Comparison of ENCODE assay signal across 18 cellular contexts in the genomic region with DNA sequence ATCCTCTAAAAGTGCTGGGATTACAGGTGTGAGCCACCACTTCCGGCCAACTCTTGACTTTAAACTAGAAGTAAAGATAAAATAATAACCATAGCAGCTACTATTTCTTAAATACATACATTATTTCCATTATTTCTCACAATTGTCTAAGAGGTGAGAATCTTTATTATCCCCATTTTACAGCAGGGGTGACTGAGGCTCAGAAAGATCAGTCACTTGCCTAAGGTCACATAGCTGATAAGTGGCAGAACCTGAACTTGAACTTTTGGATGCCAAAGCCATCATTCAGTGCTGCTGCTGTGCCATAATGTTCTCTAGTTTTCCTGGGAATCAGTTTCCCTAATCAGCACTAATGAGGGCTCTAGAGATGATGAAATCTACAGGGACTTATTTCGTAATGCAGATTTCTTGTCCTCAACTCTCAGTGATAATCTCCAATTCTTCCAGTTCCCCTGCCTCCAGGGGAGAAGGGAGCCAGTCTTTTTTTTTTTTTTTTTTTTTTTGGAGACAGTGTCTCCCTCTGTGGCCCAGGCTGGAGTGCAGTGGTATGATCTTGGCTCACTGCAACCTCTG. TPM values are rescaled to one million over a fixed set of nuclear protein-coding genes. Genes with fewer than 3 reads are reported as not detected.
DNase-seq lines count a peak whose midpoint lies in the region; ATAC-seq, FAIRE-seq and TF ChIP-seq lines count a peak whose summit lies in the region.
"Had no signal": no experiment of that assay in that cellular context is flagged by ENCODE, and none has a peak within 500 bp of the region (broad histone marks: within the 10 kb centered on the region; RNA-seq: fewer than 3 reads in every experiment).

No MANE protein-coding gene starts in this region.

- BruUV-seq in IMR-90 (replicated peaks; lab: Mats Ljungman, UMichigan) = no TSS peak

- H2BK5ac ChIP-seq in IMR-90 (ENCODE audit: low read depth, low read length, poor library complexity, severe bottlenecking) (no peak overlapping the region), H1 (ENCODE audit: low read depth, low read length) (no peak overlapping the region)

- no peaks in the 10 kb centered on the region for H3K9me1 ChIP-seq in IMR-90 (ENCODE audit: insufficient read depth, low read length)

- CTCF ChIA-PET in IMR-90 (lab: Yijun Ruan, JAX) (interaction anchor here (0.5 kb wide), 1 partner anchor 241 kb away, joined by 3 read pairs; no protein-coding TSS in a partner anchor), H1 (lab: Charles Lee; ENCODE audit: partially characterized antibody) (interaction anchor here (1.6 to 7.5 kb wide), 6 partner anchors 9 to 450 kb away, joined by 4 to 139 read pairs (median 14); no protein-coding TSS in a partner anchor)

- no peak overlapping the region for H2AK5ac ChIP-seq in IMR-90 (ENCODE audit: low read depth, low read length)
- H2AK5ac ChIP-seq in H1 (ENCODE audit: low read depth, low read length) = no peak overlapping the region

- H3K14ac ChIP-seq in IMR-90 (replicated peaks; ENCODE audit: low read depth, low read length) (no peak overlapping the region), H1 (ENCODE audit: insufficient read length) (no peak overlapping the region)

- TF ChIP-seq RAD21 in IMR-90 (IDR thresholded peaks at IDR 0.05; ENCODE audit: low read length) = no peak
- no peak for TF ChIP-seq RAD21 in H1 (IDR thresholded peaks at IDR 0.05 in 1 of 2, conservative IDR thresholded peaks at IDR 0.05 in 1 of 2; ENCODE audit: low read depth in 2 of 2, low read length in 2 of 2)

- no peak overlapping the region for H3K4me3 Mint-ChIP-seq in immature natural killer cell
- H3K4me3 Mint-ChIP-seq: CD4-positive, alpha-beta memory T cell had no signal

- H2BK120ac ChIP-seq in IMR-90 (ENCODE audit: low read depth, low read length) = no peak overlapping the region
- H2BK120ac ChIP-seq in H1 (replicated peaks; ENCODE audit: low read depth, low read length) = no peak overlapping the region

- no CpG with 5 or more reads among the region's 2 CpGs for WGBS in IMR-90 (ENCODE audit: extremely low coverage in 2 of 2, insufficient read length in 1 of 2), 2 experiments
- 86% methylated on average over 2 of the region's 2 CpGs; no CpG with 5 or more reads in 1 of the 2 experiments for WGBS in H1 (ENCODE audit: extremely low coverage in 1 of 2, insufficient coverage in 1 of 2, insufficient read length in 1 of 2, insufficient replicate concordance in 2 of 2, low coverage in 1 of 2, low lambda C conversion rate in 2 of 2, missing lambda C conversion rate in 1 of 2), 2 experiments

- H3K27ac Mint-ChIP-seq in immature natural killer cell = no peak overlapping the region

- no peak overlapping the region for H3K4ac ChIP-seq in IMR-90 (ENCODE audit: low read depth, low read length)
- no peak overlapping the region for H3K4ac ChIP-seq in H1 (replicated peaks; ENCODE audit: insufficient read length, low read depth, low read length)

- no peaks in the 10 kb centered on the region for H3K4me1 ChIP-seq in IMR-90 (ENCODE audit: control insufficient read depth, insufficient read depth, low read length)
- H3K4me1 ChIP-seq in adipocyte (ENCODE audit: control insufficient read depth, insufficient read depth, low read length) = no peaks in the 10 kb centered on the region
- H3K4me1 ChIP-seq in H1 (replicated peaks in 1 of 4; ENCODE audit: control insufficient read depth in 3 of 4, insufficient read depth in 4 of 4, low read length in 3 of 4) = peaks cover 0 to 3% (median 1%) of the 10 kb centered on the region in 4 experiments; a peak in 1 of 7 replicates

- H3K27ac ChIP-seq in IMR-90 (ENCODE audit: insufficient read depth, low read length) (no peak overlapping the region), H1 (ENCODE audit: low read depth, low read length) (no peak overlapping the region)

- TF ChIP-seq POLR2A in IMR-90 (IDR thresholded peaks at IDR 0.05; ENCODE audit: low read depth, low read length) = no peak
- no peak for TF ChIP-seq POLR2A in H1 (IDR thresholded peaks at IDR 0.05; ENCODE audit: control extremely low read depth in 1 of 2, low read depth in 2 of 2, low read length in 2 of 2)

- intact Hi-C loops in IMR-90 (cut with micrococcal nuclease) = no loop called here

- H4K5ac ChIP-seq in IMR-90 (ENCODE audit: low read depth, low read length) (no peak overlapping the region), H1 (ENCODE audit: insufficient read length, low read depth, low read length) (no peak overlapping the region)

- TF ChIP-seq CTCF in IMR-90 (conservative IDR thresholded peaks at IDR 0.05; ENCODE audit: low read depth, low read length) (no peak), H1 (IDR thresholded peaks at IDR 0.05; ENCODE audit: control extremely low read depth in 1 of 3, insufficient read depth in 1 of 3, low read depth in 1 of 3, low read length in 3 of 3) (no peak)

- no peaks in the 10 kb centered on the region for H3K36me3 Mint-ChIP-seq in immature natural killer cell
- H3K36me3 Mint-ChIP-seq: CD4-positive, alpha-beta memory T cell had no signal

- DNase-seq in IMR-90 (no peak), OCI-M1 (lab: John Stamatoyannopoulos, UW) (peak; percentile 4), adipocyte (ENCODE audit: low read depth) (peak; percentile 25), H1 (ENCODE audit: low read depth in 1 of 2, low spot score in 2 of 2) (no peak), immature natural killer cell (no peak), NCI-H69 (lab: John Stamatoyannopoulos, UW) (no peak)
- DNase-seq in activated CD4-positive, alpha-beta T cell treated with anti-CD3 and anti-CD28 coated beads for 4 hours = no peak
- DNase-seq: C1 segment of cervical spinal cord; Calu3; CD4-positive, alpha-beta memory T cell; COR-L47; DMS53; DND-41; GOT3; H7; HCEC 1CT had no signal

- H2BK12ac ChIP-seq in H1 (ENCODE audit: low read depth, low read length) = no peak overlapping the region

- H2BK20ac ChIP-seq in IMR-90 (ENCODE audit: low read depth, low read length) (no peak overlapping the region), H1 (ENCODE audit: low read length) (no peak overlapping the region)

- H3K27me3 ChIP-seq in IMR-90 (ENCODE audit: control insufficient read depth, insufficient read depth, low read length) = peaks cover 2% of the 10 kb centered on the region; the same call in 1 of the 2 replicates
- peaks cover 21% of the 10 kb centered on the region for H3K27me3 ChIP-seq in adipocyte (replicated peaks; ENCODE audit: control insufficient read depth, insufficient read depth, low read length)
- no peaks in the 10 kb centered on the region for H3K27me3 ChIP-seq in H1 (replicated peaks in 1 of 4; ENCODE audit: control insufficient read depth in 3 of 4, extremely low read depth in 1 of 4, insufficient read depth in 3 of 4, low read length in 3 of 4)

- FAIRE-seq in H1 (lab: Jason Lieb, UNC) = no peak
- FAIRE-seq: G401.6, GM12892 had no signal

- H3K9me3 ChIP-seq in IMR-90 (ENCODE audit: control insufficient read depth, insufficient read depth, low read length) (no peaks in the 10 kb centered on the region), adipocyte (ENCODE audit: control insufficient read depth, low read length) (no peaks in the 10 kb centered on the region), H1 (ENCODE audit: insufficient read depth in 2 of 2, low read depth in 1 of 2, low read length in 1 of 2) (no peaks in the 10 kb centered on the region)

- no peak for TF ChIP-seq EP300 in H1 (IDR thresholded peaks at IDR 0.05; ENCODE audit: borderline replicate concordance in 1 of 2, low read depth in 2 of 2, low read length in 2 of 2)

- H4K8ac ChIP-seq in IMR-90 (ENCODE audit: low read depth in 2 of 2, low read length in 2 of 2) (no peak overlapping the region), H1 (ENCODE audit: extremely low read depth, insufficient read depth, low read length) (no peak overlapping the region)

- POLR2A ChIA-PET in IMR-90 (lab: Charles Lee; ENCODE audit: unreplicated experiment) = no interaction called here
- POLR2A ChIA-PET in H1 (lab: Charles Lee; ENCODE audit: partially characterized antibody) = no interaction called here

- H4K91ac ChIP-seq in IMR-90 (ENCODE audit: insufficient read depth, low read depth, low read length) (no peak overlapping the region), H1 (replicated peaks; ENCODE audit: insufficient read length, low read length) (no peak overlapping the region)

- H3K27me3 Mint-ChIP-seq in immature natural killer cell (ENCODE audit: low read depth in 3 of 3) = peaks cover 8 to 14% (median 13%) of the 10 kb centered on the region in 3 donors

- no peak overlapping the region for H3K4me3 ChIP-seq in IMR-90 (ENCODE audit: insufficient read depth, low read depth, low read length)
- H3K4me3 ChIP-seq in adipocyte (ENCODE audit: low read length) = no peak overlapping the region
- H3K4me3 ChIP-seq in H1 (ENCODE audit: extremely low read depth in 1 of 4, insufficient read depth in 2 of 4, low read depth in 3 of 4, low read length in 4 of 4) = no peak overlapping the region

- H3K79me1 ChIP-seq in IMR-90 (ENCODE audit: low read depth in 1 of 2, low read length in 2 of 2) (no peaks in the 10 kb centered on the region), H1 (ENCODE audit: low read depth, low read length) (no peaks in the 10 kb centered on the region)

- H3K9ac ChIP-seq in IMR-90 (ENCODE audit: low read depth, low read length) = no peak overlapping the region
- H3K9ac ChIP-seq in adipocyte (ENCODE audit: low read length) = no peak overlapping the region
- H3K9ac ChIP-seq in H1 (replicated peaks in 1 of 4; ENCODE audit: extremely low read depth in 1 of 4, low read depth in 3 of 4, low read length in 3 of 4) = no peak overlapping the region

- no peak overlapping the region for H3K23ac ChIP-seq in IMR-90 (ENCODE audit: low read depth, low read length)
- H3K23ac ChIP-seq in H1 (ENCODE audit: insufficient read length) = no peak overlapping the region

- no peak overlapping the region for H2AK9ac ChIP-seq in IMR-90 (replicated peaks; ENCODE audit: low read depth, low read length, poor library complexity)

- H3K18ac ChIP-seq in IMR-90 (ENCODE audit: low read depth, low read length) = no peak overlapping the region
- no peak overlapping the region for H3K18ac ChIP-seq in H1 (ENCODE audit: extremely low read depth, low read length)

- dilution Hi-C loops in IMR-90 (cut with HindIII; ENCODE audit: low sequenced_read_pairs, unreplicated experiment) = no loop called here

- no peak overlapping the region for H2BK15ac ChIP-seq in IMR-90 (ENCODE audit: low read depth, low read length)
- H2BK15ac ChIP-seq in H1 (ENCODE audit: low read length) = peak overlapping the region; percentile 7; the same call in 1 of the 2 replicates

- H3K9me3 Mint-ChIP-seq in immature natural killer cell = no peaks in the 10 kb centered on the region

- H3K4me2 ChIP-seq in IMR-90 (ENCODE audit: low read depth, low read length) (no peak overlapping the region), H1 (ENCODE audit: insufficient read depth in 1 of 2, low read depth in 2 of 2, low read length in 2 of 2) (no peak overlapping the region)

- no peak for ATAC-seq in IMR-90 (ENCODE audit: low read depth)

- H3K4me1 Mint-ChIP-seq in immature natural killer cell = peaks cover 7 to 9% of the 10 kb centered on the region in 2 donors

- H2AFZ ChIP-seq in IMR-90 (replicated peaks; ENCODE audit: low read length, poor library complexity) (no peak overlapping the region), H1 (ENCODE audit: low read length) (no peak overlapping the region)

- H3K56ac ChIP-seq in IMR-90 (ENCODE audit: extremely low read depth, insufficient read depth, low read length) (no peak overlapping the region), H1 (replicated peaks; ENCODE audit: insufficient read length, low read depth, low read length) (no peak overlapping the region)

- in situ Hi-C loops in IMR-90 (cut with MboI; ENCODE audit: low sequenced_read_pairs) = loop anchor here (5.0 to 10.0 kb wide), 2 partner anchors 395 to 472 kb away; no protein-coding TSS in a partner anchor

- no peaks in the 10 kb centered on the region for H3K36me3 ChIP-seq in IMR-90 (ENCODE audit: control insufficient read depth, insufficient read depth, low read length)
- no peaks in the 10 kb centered on the region for H3K36me3 ChIP-seq in adipocyte (ENCODE audit: control insufficient read depth, insufficient read depth, low read length, severe bottlenecking)
- H3K36me3 ChIP-seq in H1 (ENCODE audit: control insufficient read depth in 2 of 4, insufficient read depth in 4 of 4, low read length in 3 of 4) = no peaks in the 10 kb centered on the region

- H4K20me1 ChIP-seq in IMR-90 (ENCODE audit: insufficient read depth, low read length) (no peaks in the 10 kb centered on the region), H1 (replicated peaks in 1 of 2; ENCODE audit: control insufficient read depth in 1 of 2, insufficient read depth in 2 of 2, low read length in 2 of 2) (no peaks in the 10 kb centered on the region)

- H3K79me2 ChIP-seq in H1 (ENCODE audit: control insufficient read depth in 1 of 2, insufficient read depth in 2 of 2, low read length in 2 of 2) = no peaks in the 10 kb centered on the region

- H3K23me2 ChIP-seq in H1 (ENCODE audit: low read depth, low read length) = no peaks in the 10 kb centered on the region

RNA-seq across cellular contexts. Expression of gene GPRC5B, which starts 25.2 kb away (rescaled TPM):
- total RNA-seq in IMR-90 (2012; rRNA removed) = 2.2 and 2.5 TPM in 2 replicates
- polyA plus RNA-seq in IMR-90 (2012; rRNA removed) = 6.8 and 8.5 TPM in 2 replicates
- polyA plus RNA-seq in IMR-90 (2012; cell fraction: cytosol; rRNA removed) = 3.7 and 19.8 TPM in 2 replicates
- polyA plus RNA-seq in IMR-90 (2012; cell fraction: nucleus; rRNA removed; ENCODE audit: low replicate concordance) = 7.0 and 7.6 TPM in 2 replicates
- 106 and 109 TPM in 2 replicates for total RNA-seq in H1 (2021; fragmentation: NEBNext Ultra II Directional; extraction: Animal tissue kit (Norgen Biotek cat#: 25700))
- 160 and 196 TPM in 2 replicates for polyA plus RNA-seq in H1 (2011; rRNA removed)
- polyA plus RNA-seq in H1 (2011; cell fraction: cytosol; rRNA removed) = 130 TPM
- polyA plus RNA-seq in H1 (2011; cell fraction: nucleus; rRNA removed) = 137 TPM
- 86.5 to 102 TPM (median 91.9 TPM) in 4 replicates for polyA plus RNA-seq in H1 (2012, experiment 1 of 2)
- 82.1 TPM for polyA plus RNA-seq in H1 (2012, experiment 2 of 2)
- polyA plus RNA-seq in H1 (2013, experiment 1 of 2) = 171 TPM
- polyA plus RNA-seq in H1 (2013, experiment 2 of 2) = 188 TPM
- polyA minus RNA-seq in H1 (2011; rRNA and poly(A)+ RNA removed) = 99.0 and 101 TPM in 2 replicates
- polyA minus RNA-seq in H1 (2011; cell fraction: cytosol; rRNA and poly(A)+ RNA removed) = 96.7 TPM
- 80.6 TPM for polyA minus RNA-seq in H1 (2011; cell fraction: nucleus; rRNA and poly(A)+ RNA removed)
- not detected for polyA plus RNA-seq in immature natural killer cell
- total RNA-seq: CD4-positive, alpha-beta memory T cell had no signal

Comparison
In these comparisons a context has a peak if more than half of its experiments do, and no peak if none do; other contexts are left out.
1. DNase-seq: peak in OCI-M1 (single experiment) and adipocyte (single experiment); none in IMR-90 (single experiment), H1 (0 of 2), immature natural killer cell (0 of 3), NCI-H69 (single experiment) and activated CD4-positive, alpha-beta T cell treated with anti-CD3 and anti-CD28 coated beads for 4 hours (0 of 2).